ENCODE assay signal across 31 cellular contexts in genomic region chr15:44482088-44482487, GRCh38. TPM values are rescaled to one million over a fixed set of nuclear protein-coding genes. Genes with fewer than 3 reads are reported as not detected.
A peak's percentile ranks its signal among the peaks of the same experiment; 100 is the strongest.
DNase-seq lines count a peak whose midpoint lies in the region; ATAC-seq, FAIRE-seq and TF ChIP-seq lines count a peak whose summit lies in the region.
"Had no signal": no experiment of that assay in that cellular context is flagged by ENCODE, and none has a peak within 500 bp of the region (broad histone marks: within the 10 kb centered on the region; RNA-seq: fewer than 3 reads in every experiment).

No MANE protein-coding gene starts in this region.

- no peak overlapping the region for H3K4me3 Mint-ChIP-seq in WTC11
- H3K4me3 Mint-ChIP-seq in activated naive CD8-positive, alpha-beta T cell treated with anti-CD3 and anti-CD28 coated beads for 36 hours, result no peak overlapping the region
- H3K4me3 Mint-ChIP-seq: activated CD4-positive, alpha-beta T cell treated with anti-CD3 and anti-CD28 coated beads, Interleukin-2, amount 10 ng/mL, durations not matched to agents 7 days and 5 days; activated T-helper 1 cell treated with anti-CD3 and anti-CD28 coated beads, Interleukin-12 subunit alpha, Interleukin-12 subunit beta, Interleukin-2, Interleukin-4 antibody, amounts not matched to agents 30 ng/mL and 10 ng/mL and 1 ng/mL, durations not matched to agents 14 hours and 24 hours and 36 hours; T-helper 2 cell treated with Interferon-gamma antibody and Interleukin-4, amounts not matched to agents 5 μg/mL and 100 μg/mL, for 36 hours had no signal

- H3K79me2 ChIP-seq in HepG2 (ENCODE audit: insufficient read depth, low read length), result peaks cover 40% of the 10 kb centered on the region

- H2AK5ac ChIP-seq in mesenchymal stem cell (ENCODE audit: low read length, severe bottlenecking), result no peak overlapping the region

- no peak overlapping the region for H2BK5ac ChIP-seq in mesenchymal stem cell (ENCODE audit: low read depth, low read length, poor library complexity, severe bottlenecking)

- TF ChIP-seq EP300 in HepG2 (IDR thresholded peaks at IDR 0.05; ENCODE audit: low read depth in 2 of 2, low read length in 2 of 2), result no peak
- TF ChIP-seq EP300 in HepG2 (CRISPR knock-in tag; IDR thresholded peaks at IDR 0.05; ENCODE audit: borderline replicate concordance), result no peak

- FAIRE-seq in HepG2 (lab: Jason Lieb, UNC), result no peak
- FAIRE-seq: bronchial epithelial cell had no signal

- no peak overlapping the region for H3K14ac ChIP-seq in mesenchymal stem cell (ENCODE audit: low read length in 2 of 2)

- DNase-seq in HepG2 (ENCODE audit: low spot score) (peak; percentile 6), right lobe of liver (no peak), WTC11 (ENCODE audit: low spot score) (no peak), mesenchymal stem cell (peak; percentile 9), inferior parietal cortex (ENCODE audit: extremely low spot score) (no peak), GM19238 (ENCODE audit: insufficient read length, low spot score) (no peak)
- DNase-seq in activated naive CD8-positive, alpha-beta T cell treated with anti-CD3 and anti-CD28 coated beads for 36 hours, result no peak
- DNase-seq: activated CD4-positive, alpha-beta T cell treated with anti-CD3 and anti-CD28 coated beads, Interleukin-2, amount 10 ng/mL, durations not matched to agents 7 days and 5 days; activated naive CD4-positive, alpha-beta T cell treated with anti-CD3 and anti-CD28 coated beads, Interleukin-2, amount 50 U/mL, for 16 hours; BE2C; colonic mucosa; COR-L47; DMS79; effector CD8-positive, alpha-beta T cell; erythroblast; foreskin melanocyte; GF-D8; Kasumi-1; left lung; OCI-M1; stimulated activated naive CD8-positive, alpha-beta T cell treated with anti-CD3 and anti-CD28 coated beads, Interleukin-15, Interleukin-2, amounts not matched to agents 100 U/mL and 50 U/mL, for 24 hours; testis had no signal

- intact Hi-C loops in HepG2 (cut with micrococcal nuclease; ENCODE audit: unreplicated experiment), result no loop called here
- intact Hi-C loops in right lobe of liver (cut with DNase I), result no loop called here

- TF ChIP-seq POLR2A in HepG2 (IDR thresholded peaks at IDR 0.05; ENCODE audit: insufficient read depth in 1 of 2, low read depth in 2 of 2, low read length in 2 of 2) (no peak), right lobe of liver (IDR thresholded peaks at IDR 0.05) (no peak)

- no peaks in the 10 kb centered on the region for H3K27me3 Mint-ChIP-seq in WTC11 (ENCODE audit: low read depth)
- H3K27me3 Mint-ChIP-seq in activated naive CD8-positive, alpha-beta T cell treated with anti-CD3 and anti-CD28 coated beads for 36 hours, result no peaks in the 10 kb centered on the region
- H3K27me3 Mint-ChIP-seq: activated CD4-positive, alpha-beta T cell treated with anti-CD3 and anti-CD28 coated beads, Interleukin-2, amount 10 ng/mL, durations not matched to agents 7 days and 5 days had no signal

- H3K9ac ChIP-seq in HepG2 (ENCODE audit: insufficient read depth, low read depth, low read length), result no peak overlapping the region
- no peak overlapping the region for H3K9ac ChIP-seq in mesenchymal stem cell (ENCODE audit: low read length)

- H3K4me1 Mint-ChIP-seq in WTC11, result 0 out of 2 replicates have a peak, but pooled peaks cover 2% of the 10 kb centered on the region
- H3K4me1 Mint-ChIP-seq in activated naive CD8-positive, alpha-beta T cell treated with anti-CD3 and anti-CD28 coated beads for 36 hours, result peaks cover 27% of the 10 kb centered on the region

- in situ Hi-C loops in HepG2 (cut with HindIII; ENCODE audit: extremely low pct_ligation_motif_present, low pct_unique_long_range_greater_than_20kb), result no loop called here

- H3K18ac ChIP-seq in mesenchymal stem cell (ENCODE audit: low read depth in 1 of 2, low read length in 2 of 2), result no peak overlapping the region

- no peak overlapping the region for H2BK120ac ChIP-seq in mesenchymal stem cell (ENCODE audit: low read depth, low read length)

- TF ChIP-seq CTCF in HepG2 (CRISPR knock-in tag; IDR thresholded peaks at IDR 0.05), result no peak
- no peak for TF ChIP-seq CTCF in right lobe of liver (IDR thresholded peaks at IDR 0.05)
- TF ChIP-seq CTCF in WTC11 (IDR thresholded peaks at IDR 0.05), result no peak

- no peaks in the 10 kb centered on the region for H3K9me3 Mint-ChIP-seq in WTC11
- no peaks in the 10 kb centered on the region for H3K9me3 Mint-ChIP-seq in activated naive CD8-positive, alpha-beta T cell treated with anti-CD3 and anti-CD28 coated beads for 36 hours
- H3K9me3 Mint-ChIP-seq: activated CD4-positive, alpha-beta T cell treated with anti-CD3 and anti-CD28 coated beads, Interleukin-2, amount 10 ng/mL, durations not matched to agents 7 days and 5 days; activated T-helper 1 cell treated with anti-CD3 and anti-CD28 coated beads, Interleukin-12 subunit alpha, Interleukin-12 subunit beta, Interleukin-2, Interleukin-4 antibody, amounts not matched to agents 30 ng/mL and 10 ng/mL and 1 ng/mL, durations not matched to agents 14 hours and 24 hours and 36 hours; T-helper 2 cell treated with Interferon-gamma antibody and Interleukin-4, amounts not matched to agents 5 μg/mL and 100 μg/mL, for 36 hours had no signal

- TF ChIP-seq RAD21 in HepG2 (CRISPR knock-in tag; IDR thresholded peaks at IDR 0.05), result no peak

- H3K4me2 ChIP-seq in HepG2 (ENCODE audit: low read depth, low read length) (no peak overlapping the region), mesenchymal stem cell (ENCODE audit: low read length, poor library complexity, severe bottlenecking) (no peak overlapping the region)
- H3K4me2 ChIP-seq: hepatocyte had no signal

- POLR2A ChIA-PET in HepG2 (lab: Yijun Ruan, JAX) (no interaction called here), WTC11 (lab: Charles Lee) (interaction anchor here (0.8 to 1.1 kb wide), 2 partner anchors 54 to 66 kb away, joined by 3 read pairs; no protein-coding TSS in a partner anchor)

- H3K4ac ChIP-seq in mesenchymal stem cell (ENCODE audit: low read depth in 1 of 2, low read length in 2 of 2), result no peak overlapping the region

- H3K27ac ChIP-seq in HepG2 (ENCODE audit: extremely low read length, insufficient read depth, low read length) (peak overlapping the region; percentile 31), right lobe of liver (no peak overlapping the region), mesenchymal stem cell (ENCODE audit: low read length, poor library complexity, severe bottlenecking) (no peak overlapping the region)
- H3K27ac ChIP-seq: colonic mucosa, hepatocyte, left lung, testis, vagina, VCaP had no signal

- no peaks in the 10 kb centered on the region for H3K9me3 ChIP-seq in HepG2 (ENCODE audit: low read length)
- no peaks in the 10 kb centered on the region for H3K9me3 ChIP-seq in right lobe of liver
- H3K9me3 ChIP-seq in mesenchymal stem cell (ENCODE audit: control insufficient read depth, low read length), result no peaks in the 10 kb centered on the region
- H3K9me3 ChIP-seq: BE2C, colonic mucosa, left lung, testis, vagina had no signal

- H3K4me3 ChIP-seq in HepG2 (replicated peaks in 1 of 3; ENCODE audit: insufficient read depth in 1 of 3, low read depth in 2 of 3, low read length in 3 of 3) (no peak overlapping the region), right lobe of liver (no peak overlapping the region), mesenchymal stem cell (ENCODE audit: insufficient read depth in 1 of 2, low read depth in 1 of 2, low read length in 2 of 2) (no peak overlapping the region)
- H3K4me3 ChIP-seq: colonic mucosa, hepatocyte, left lung, testis, vagina had no signal

- no peak overlapping the region for H2BK12ac ChIP-seq in mesenchymal stem cell (ENCODE audit: low read length in 2 of 2)

- ATAC-seq in HepG2, result peak; percentile 53
- no peak for ATAC-seq in right lobe of liver
- ATAC-seq in WTC11, result no peak
- no peak for ATAC-seq in GM19035 (IDR thresholded peaks at IDR 0.05; ENCODE audit: unreplicated experiment)
- ATAC-seq: HCT116; left lung; SK-N-SH treated with all-trans-retinoic acid at 6 μM for 48 hours; stimulated activated naive CD8-positive, alpha-beta T cell treated with anti-CD3 and anti-CD28 coated beads, Interleukin-15, Interleukin-2, amounts not matched to agents 100 U/mL and 50 U/mL, for 24 hours had no signal

- CTCF ChIA-PET in HepG2 (lab: Yijun Ruan, JAX; ENCODE audit: low intra/inter-chr PET ratio, low total read pairs) (no interaction called here), WTC11 (lab: Charles Lee) (interaction anchor here (1.2 to 2.5 kb wide), 2 partner anchors 19 to 64 kb away, joined by 3 to 15 read pairs; no protein-coding TSS in a partner anchor)

- H4K20me1 ChIP-seq in HepG2 (ENCODE audit: insufficient read depth, low read length), result peaks cover 4% of the 10 kb centered on the region; the same call in 1 of the 2 replicates

- H3K27me3 ChIP-seq in HepG2 (ENCODE audit: control insufficient read depth in 1 of 2, insufficient read depth in 2 of 2, low read length in 2 of 2) (no peaks in the 10 kb centered on the region; a peak in 1 of 5 replicates), right lobe of liver (no peaks in the 10 kb centered on the region), mesenchymal stem cell (ENCODE audit: control insufficient read depth in 1 of 2, insufficient read depth in 1 of 2, low read length in 2 of 2) (no peaks in the 10 kb centered on the region)
- H3K27me3 ChIP-seq: BE2C, colonic mucosa, hepatocyte, left lung, testis, vagina had no signal

- 90% methylated on average over 2 of the region's 2 CpGs for WGBS in HepG2 (ENCODE audit: low lambda C conversion rate)
- no CpG with 5 or more reads among the region's 2 CpGs for WGBS in right lobe of liver (ENCODE audit: insufficient coverage, low coverage, low lambda C conversion rate, missing lambda C conversion rate)
- WGBS in mesenchymal stem cell, result 98% methylated on average over 2 of the region's 2 CpGs

- H2BK15ac ChIP-seq in mesenchymal stem cell (ENCODE audit: low read depth, poor library complexity, severe bottlenecking), result no peak overlapping the region

- peaks cover 5% of the 10 kb centered on the region for H3K36me3 Mint-ChIP-seq in WTC11
- H3K36me3 Mint-ChIP-seq in activated naive CD8-positive, alpha-beta T cell treated with anti-CD3 and anti-CD28 coated beads for 36 hours, result peaks cover 16% of the 10 kb centered on the region

- no TSS peak for BruUV-seq in HepG2 (replicated peaks; lab: Mats Ljungman, UMichigan)

- peaks cover 17% of the 10 kb centered on the region for H3K79me1 ChIP-seq in mesenchymal stem cell (replicated peaks; ENCODE audit: low read length, poor library complexity, severe bottlenecking)

- H2AFZ ChIP-seq in HepG2 (ENCODE audit: low read length) (no peak overlapping the region), mesenchymal stem cell (ENCODE audit: low read depth, low read length) (no peak overlapping the region)
- H2AFZ ChIP-seq: hepatocyte had no signal

- no peak overlapping the region for H3K23ac ChIP-seq in mesenchymal stem cell (ENCODE audit: low read length in 2 of 2)

- peaks cover 6% of the 10 kb centered on the region for H3K4me1 ChIP-seq in HepG2 (ENCODE audit: insufficient read depth, low read length)
- H3K4me1 ChIP-seq in right lobe of liver, result no peaks in the 10 kb centered on the region
- H3K4me1 ChIP-seq in mesenchymal stem cell (ENCODE audit: control insufficient read depth, insufficient read depth, low read depth, low read length), result peaks cover 5% of the 10 kb centered on the region
- H3K4me1 ChIP-seq: BE2C, colonic mucosa, left lung, vagina had no signal

- H3K27ac Mint-ChIP-seq in WTC11, result peak overlapping the region; percentile 83
- no peak overlapping the region for H3K27ac Mint-ChIP-seq in activated naive CD8-positive, alpha-beta T cell treated with anti-CD3 and anti-CD28 coated beads for 36 hours
- H3K27ac Mint-ChIP-seq: activated CD4-positive, alpha-beta T cell treated with anti-CD3 and anti-CD28 coated beads, Interleukin-2, amount 10 ng/mL, durations not matched to agents 7 days and 5 days; activated T-helper 1 cell treated with anti-CD3 and anti-CD28 coated beads, Interleukin-12 subunit alpha, Interleukin-12 subunit beta, Interleukin-2, Interleukin-4 antibody, amounts not matched to agents 30 ng/mL and 10 ng/mL and 1 ng/mL, durations not matched to agents 14 hours and 24 hours and 36 hours; T-helper 2 cell treated with Interferon-gamma antibody and Interleukin-4, amounts not matched to agents 5 μg/mL and 100 μg/mL, for 36 hours had no signal

- H4K8ac ChIP-seq in mesenchymal stem cell (ENCODE audit: low read length), result no peak overlapping the region

- no peak overlapping the region for H4K91ac ChIP-seq in mesenchymal stem cell (ENCODE audit: low read length)

- peaks cover 2 to 21% of the 10 kb centered on the region in 2 experiments; a peak in 3 of 5 replicates for H3K36me3 ChIP-seq in HepG2 (replicated peaks in 1 of 2; ENCODE audit: control insufficient read depth in 1 of 2, insufficient read depth in 2 of 2, low read length in 2 of 2)
- peaks cover 0 to 13% (median 4%) of the 10 kb centered on the region in 4 donors for H3K36me3 ChIP-seq in right lobe of liver
- peaks cover 3 to 26% of the 10 kb centered on the region in 2 experiments for H3K36me3 ChIP-seq in mesenchymal stem cell (ENCODE audit: control insufficient read depth in 1 of 2, insufficient read depth in 2 of 2, low read depth in 1 of 2, low read length in 2 of 2)
- H3K36me3 ChIP-seq: colonic mucosa had no signal

RNA-seq across cellular contexts. Expression of gene CTDSPL2, which starts 54.7 kb away (rescaled TPM):
- total RNA-seq in HepG2 (2016; rRNA removed; fragmentation: Illumina TruSeq; extraction: Trizol) (56.2 and 95.2 TPM in 2 replicates), right lobe of liver (10 to 100 TPM in 4 of 6 experiments, 1 to 10 TPM in 2; 7.6 to 26.1 (median 15.0) TPM), WTC11 (2021) (56.8 to 65.2 TPM (median 61.8 TPM) in 3 replicates)
- 16.3 and 17.8 TPM in 2 replicates for total RNA-seq in HepG2 (2016; cell fraction: cytosol; rRNA removed; fragmentation: Illumina TruSeq; extraction: Trizol; ENCODE audit: low read depth)
- 59.2 and 94.0 TPM in 2 replicates for total RNA-seq in HepG2 (2016; cell fraction: insoluble cytoplasmic fraction; rRNA removed; fragmentation: Illumina TruSeq; extraction: Trizol)
- total RNA-seq in HepG2 (2016; cell fraction: membrane; rRNA removed; fragmentation: Illumina TruSeq; extraction: Trizol), result 31.1 and 33.8 TPM in 2 replicates
- total RNA-seq in HepG2 (2016; cell fraction: nucleus; rRNA removed; fragmentation: Illumina TruSeq; extraction: Trizol), result 64.4 and 67.2 TPM in 2 replicates
- 29.1 and 37.4 TPM in 2 replicates for polyA plus RNA-seq in HepG2 (2011; rRNA removed)
- polyA plus RNA-seq in HepG2 (2011; cell fraction: cytosol; rRNA removed), result 11.7 and 17.4 TPM in 2 replicates
- 10.9 and 15.2 TPM in 2 replicates for polyA plus RNA-seq in HepG2 (2011; cell fraction: nucleus; rRNA removed)
- polyA plus RNA-seq in HepG2 (2012), result 14.5 and 24.2 TPM in 2 replicates
- 0.89 and 0.95 TPM in 2 replicates for polyA plus RNA-seq in HepG2 (2016; cell fraction: cytosol; fragmentation: Illumina TruSeq; extraction: Trizol; ENCODE audit: low read depth)
- 31.3 and 34.8 TPM in 2 replicates for polyA plus RNA-seq in HepG2 (2016; cell fraction: insoluble cytoplasmic fraction; fragmentation: Illumina TruSeq; extraction: Trizol; ENCODE audit: low read depth)
- polyA plus RNA-seq in HepG2 (2016; cell fraction: membrane; fragmentation: Illumina TruSeq; extraction: Trizol; ENCODE audit: low read depth), result 4.6 TPM in 2 replicates
- 25.9 and 28.0 TPM in 2 replicates for polyA plus RNA-seq in HepG2 (2016; cell fraction: nucleus; fragmentation: Illumina TruSeq; extraction: Trizol; ENCODE audit: insufficient read depth, low read depth)
- 45.6 and 119 TPM in 2 replicates for polyA minus RNA-seq in HepG2 (2011; rRNA and poly(A)+ RNA removed; ENCODE audit: low replicate concordance)
- 33.7 and 45.3 TPM in 2 replicates for polyA minus RNA-seq in HepG2 (2011; cell fraction: cytosol; rRNA and poly(A)+ RNA removed)
- polyA minus RNA-seq in HepG2 (2011; cell fraction: nucleus; rRNA and poly(A)+ RNA removed), result 121 and 134 TPM in 2 replicates
- polyA plus RNA-seq in mesenchymal stem cell (2013, experiment 1 of 2), result 25.2 TPM
- 24.7 TPM for polyA plus RNA-seq in mesenchymal stem cell (2013, experiment 2 of 2)
- 10 to 100 TPM; 79.9 to 85.4 TPM for total RNA-seq in activated naive CD8-positive, alpha-beta T cell treated with anti-CD3 and anti-CD28 coated beads for 36 hours

RNA-seq across cellular contexts. Expression of gene EIF3J, which starts 54.9 kb away (rescaled TPM):
- 69.2 and 105 TPM in 2 replicates for total RNA-seq in HepG2 (2016; rRNA removed; fragmentation: Illumina TruSeq; extraction: Trizol)
- total RNA-seq in HepG2 (2016; cell fraction: cytosol; rRNA removed; fragmentation: Illumina TruSeq; extraction: Trizol; ENCODE audit: low read depth), result 16.1 and 18.9 TPM in 2 replicates
- total RNA-seq in HepG2 (2016; cell fraction: insoluble cytoplasmic fraction; rRNA removed; fragmentation: Illumina TruSeq; extraction: Trizol), result 77.9 and 106 TPM in 2 replicates
- 41.7 and 51.2 TPM in 2 replicates for total RNA-seq in HepG2 (2016; cell fraction: membrane; rRNA removed; fragmentation: Illumina TruSeq; extraction: Trizol)
- 48.7 and 56.0 TPM in 2 replicates for total RNA-seq in HepG2 (2016; cell fraction: nucleus; rRNA removed; fragmentation: Illumina TruSeq; extraction: Trizol)
- polyA plus RNA-seq in HepG2 (2011; rRNA removed), result 45.2 and 51.7 TPM in 2 replicates
- 23.3 and 41.0 TPM in 2 replicates for polyA plus RNA-seq in HepG2 (2011; cell fraction: cytosol; rRNA removed)
- polyA plus RNA-seq in HepG2 (2011; cell fraction: nucleus; rRNA removed), result 16.0 and 23.8 TPM in 2 replicates
- 72.7 and 92.6 TPM in 2 replicates for polyA plus RNA-seq in HepG2 (2012)
- polyA plus RNA-seq in HepG2 (2016; cell fraction: cytosol; fragmentation: Illumina TruSeq; extraction: Trizol; ENCODE audit: low read depth), result 19.2 and 23.1 TPM in 2 replicates
- 189 and 199 TPM in 2 replicates for polyA plus RNA-seq in HepG2 (2016; cell fraction: insoluble cytoplasmic fraction; fragmentation: Illumina TruSeq; extraction: Trizol; ENCODE audit: low read depth)
- polyA plus RNA-seq in HepG2 (2016; cell fraction: membrane; fragmentation: Illumina TruSeq; extraction: Trizol; ENCODE audit: low read depth), result 38.7 and 43.5 TPM in 2 replicates
- 92.1 and 94.0 TPM in 2 replicates for polyA plus RNA-seq in HepG2 (2016; cell fraction: nucleus; fragmentation: Illumina TruSeq; extraction: Trizol; ENCODE audit: insufficient read depth, low read depth)
- 39.8 and 76.3 TPM in 2 replicates for polyA minus RNA-seq in HepG2 (2011; rRNA and poly(A)+ RNA removed; ENCODE audit: low replicate concordance)
- 33.9 and 34.6 TPM in 2 replicates for polyA minus RNA-seq in HepG2 (2011; cell fraction: cytosol; rRNA and poly(A)+ RNA removed)
- polyA minus RNA-seq in HepG2 (2011; cell fraction: nucleus; rRNA and poly(A)+ RNA removed), result 44.8 and 55.7 TPM in 2 replicates
- 10 to 100 TPM; 30.1 to 59.8 (median 45.9) TPM for total RNA-seq in right lobe of liver
- total RNA-seq in WTC11 (2021), result 74.9 to 78.6 TPM (median 76.1 TPM) in 3 replicates
- 46.4 TPM for polyA plus RNA-seq in mesenchymal stem cell (2013, experiment 1 of 2)
- 48.4 TPM for polyA plus RNA-seq in mesenchymal stem cell (2013, experiment 2 of 2)
- total RNA-seq in activated naive CD8-positive, alpha-beta T cell treated with anti-CD3 and anti-CD28 coated beads for 36 hours, result 100 to 1,000 TPM; 187 to 194 TPM

Comparison
In these comparisons a context has a peak if more than half of its experiments do, and no peak if none do; other contexts are left out.
1. DNase-seq: peak in HepG2 (single experiment) and mesenchymal stem cell (single experiment); none in right lobe of liver (0 of 3), WTC11 (single experiment), inferior parietal cortex (single experiment), GM19238 (single experiment) and activated naive CD8-positive, alpha-beta T cell treated with anti-CD3 and anti-CD28 coated beads for 36 hours (single experiment).
2. Of the 50 proteins assayed by ChIP-seq in both HepG2 and WTC11: peak only in HepG2: ZNF121; only in WTC11: none; in both: none; in neither: 49.